Comparison of ENCODE assay signal across 9 cellular contexts in the genomic region with DNA sequence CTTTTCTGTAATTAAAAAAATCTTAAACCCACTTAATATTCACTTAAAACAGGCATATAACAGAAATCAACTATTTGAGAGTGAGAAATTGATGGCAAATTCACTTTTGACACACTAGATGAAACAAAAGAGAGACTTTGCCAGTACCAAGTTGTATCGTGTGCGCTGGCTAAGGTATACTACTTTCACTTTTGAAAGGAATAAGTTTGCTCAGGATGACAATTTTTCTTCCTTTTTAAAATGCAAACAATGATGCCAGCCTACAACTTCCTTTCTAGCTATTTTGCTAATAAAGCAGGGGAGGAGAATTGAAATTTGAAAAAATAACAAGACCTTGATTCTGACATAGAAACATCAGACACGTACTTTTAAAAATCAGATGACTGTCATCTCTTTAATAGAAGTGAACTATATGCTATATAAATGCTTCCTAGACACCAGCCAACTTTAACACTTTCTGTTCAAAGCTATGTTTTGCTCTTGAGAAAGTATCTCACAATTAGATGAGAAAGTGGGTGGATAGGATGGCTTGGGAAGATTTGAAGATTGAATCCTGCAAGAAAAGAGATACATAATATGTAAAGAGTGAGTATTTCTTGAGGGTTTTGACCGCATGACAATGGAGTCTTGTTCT. TPM values are rescaled to one million over a fixed set of nuclear protein-coding genes. Genes with fewer than 3 reads are reported as not detected.
DNase-seq lines count a peak whose midpoint lies in the region; ATAC-seq, FAIRE-seq and TF ChIP-seq lines count a peak whose summit lies in the region.
"Had no signal": no experiment of that assay in that cellular context is flagged by ENCODE, and none has a peak within 500 bp of the region (broad histone marks: within the 10 kb centered on the region; RNA-seq: fewer than 3 reads in every experiment).

No MANE protein-coding gene starts in this region.

- no peak for FAIRE-seq in GM12878 (lab: Jason Lieb, UNC)
- FAIRE-seq in HTR-8/SVneo (lab: Jason Lieb, UNC) = no peak

- DNase-seq in heart right ventricle = no peak
- DNase-seq in Right ventricle myocardium inferior (ENCODE audit: missing footprints) = no peak
- DNase-seq in GM12878 (ENCODE audit: low read depth, low spot score) = no peak
- DNase-seq in aorta = no peak
- no peak for DNase-seq in HTR-8/SVneo (ENCODE audit: insufficient read length, low spot score)
- DNase-seq in germinal center (ENCODE audit: low spot score) = no peak
- DNase-seq: NCI-H1436 had no signal

- in situ Hi-C loops in GM12878 (cut with MboI) = no loop called here

- SMC1A ChIA-PET in GM12878 (lab: Charles Lee; ENCODE audit: uncharacterized antibody, unreplicated experiment) = interaction anchor here (1.3 kb wide), 1 partner anchor 14 kb away, joined by 4 read pairs; no protein-coding TSS in a partner anchor

- intact Hi-C loops in heart right ventricle (cut with DNase I) (no loop called here), Right ventricle myocardium inferior (cut with DNase I) (no loop called here), GM12878 (cut with micrococcal nuclease; ENCODE audit: unreplicated experiment) (no loop called here), aorta (cut with DNase I) (loop anchor here in 1 of 2 donors (5.0 kb wide), 1 partner anchor 55 kb away; no protein-coding TSS in a partner anchor)

- TF ChIP-seq CTCF in heart right ventricle (IDR thresholded peaks at IDR 0.05) (no peak), GM12878 (IDR thresholded peaks at IDR 0.05 in 2 of 3, conservative IDR thresholded peaks at IDR 0.05 in 1 of 3; ENCODE audit: control insufficient read depth in 2 of 3, extremely low read depth in 1 of 3, insufficient read depth in 1 of 3, low read depth in 3 of 3, low read length in 3 of 3) (no peak)

- H3K4me2 ChIP-seq in GM12878 (ENCODE audit: control insufficient read depth, insufficient read depth) = peak overlapping the region; percentile 54; the same call in 1 of the 2 replicates

- no peak for TF ChIP-seq RAD21 in GM12878 (IDR thresholded peaks at IDR 0.05; ENCODE audit: insufficient read depth, low read depth, low read length)

- no peak overlapping the region for H3K9ac ChIP-seq in GM12878 (ENCODE audit: control insufficient read depth, insufficient read depth, low read length)
- H3K9ac ChIP-seq in mucosa of rectum (ENCODE audit: low read depth in 1 of 2, low read length in 2 of 2) = peak overlapping the region in 1 of 2 donors; percentile 25

- RAD21 ChIA-PET in GM12878 (lab: Charles Lee; ENCODE audit: unreplicated experiment) = interaction anchor here (0.9 kb wide), 1 partner anchor 8 kb away, joined by 3 read pairs; no protein-coding TSS in a partner anchor

- no peaks in the 10 kb centered on the region for H4K20me1 ChIP-seq in GM12878 (ENCODE audit: control insufficient read depth, insufficient read depth)

- CTCF ChIA-PET in GM12878 (lab: Yijun Ruan, JAX) = interaction anchor here (1.0 kb wide), 1 partner anchor 31 kb away, joined by 3 read pairs; no protein-coding TSS in a partner anchor

- no peak for ATAC-seq in heart right ventricle
- no peak for ATAC-seq in Right ventricle myocardium inferior
- ATAC-seq in GM12878 = no peak
- ATAC-seq in aorta (ENCODE audit: low FRiP score) = no peak
- ATAC-seq in HG03457 (IDR thresholded peaks at IDR 0.05; ENCODE audit: unreplicated experiment) = no peak

- H3K4me3 ChIP-seq in heart right ventricle (peak overlapping the region in 8 of 10 donors; percentile 9 to 44 (median 36)), GM12878 (peak overlapping the region; percentile 21; the same call in 1 of the 2 replicates), mucosa of rectum (ENCODE audit: low read length in 2 of 2) (peak overlapping the region; percentile 39 to 45), aorta (ENCODE audit: low read length in 2 of 2) (peak overlapping the region; percentile 60 to 98)

- no peak overlapping the region for H2AFZ ChIP-seq in GM12878 (ENCODE audit: control insufficient read depth, low read depth, low read length)

- H3K9me3 ChIP-seq in heart right ventricle (no peaks in the 10 kb centered on the region), GM12878 (replicated peaks; ENCODE audit: control insufficient read depth, insufficient read depth, low read length) (no peaks in the 10 kb centered on the region), mucosa of rectum (ENCODE audit: control insufficient read depth in 2 of 2, low read length in 2 of 2) (no peaks in the 10 kb centered on the region), aorta (ENCODE audit: control insufficient read depth, low read length) (no peaks in the 10 kb centered on the region)

- H3K27me3 ChIP-seq in heart right ventricle = peaks cover 0 to 3% (median 0%) of the 10 kb centered on the region in 7 donors
- peaks cover 0 to 3% of the 10 kb centered on the region in 2 experiments; a peak in 1 of 4 replicates for H3K27me3 ChIP-seq in GM12878 (replicated peaks in 1 of 2; ENCODE audit: control insufficient read depth in 2 of 2, insufficient read depth in 2 of 2, low read length in 1 of 2)
- no peaks in the 10 kb centered on the region for H3K27me3 ChIP-seq in mucosa of rectum (ENCODE audit: control insufficient read depth in 2 of 2, insufficient read depth in 2 of 2, low read length in 2 of 2)
- H3K27me3 ChIP-seq in aorta (ENCODE audit: control insufficient read depth in 1 of 2, insufficient read depth in 2 of 2, low read length in 1 of 2) = no peaks in the 10 kb centered on the region

- H3K27ac ChIP-seq in heart right ventricle (peak overlapping the region in 8 of 10 donors; percentile 22 to 76 (median 68)), GM12878 (ENCODE audit: control insufficient read depth, insufficient read depth) (no peak overlapping the region), mucosa of rectum (ENCODE audit: low read depth in 2 of 2, low read length in 2 of 2) (peak overlapping the region in 1 of 2 donors; percentile 5), aorta (ENCODE audit: low read depth in 1 of 2, low read length in 2 of 2) (peak overlapping the region; percentile 97 to 99)

- H3K79me2 ChIP-seq in GM12878 (ENCODE audit: control insufficient read depth, insufficient read depth, low read length) = no peaks in the 10 kb centered on the region

- no peak for TF ChIP-seq EP300 in GM12878 (IDR thresholded peaks at IDR 0.05; ENCODE audit: borderline replicate concordance in 1 of 2, control insufficient read depth in 1 of 2, low read depth in 2 of 2, low read length in 2 of 2)

- no peaks in the 10 kb centered on the region for H3K36me3 ChIP-seq in heart right ventricle
- H3K36me3 ChIP-seq in GM12878 (ENCODE audit: control insufficient read depth in 2 of 2, insufficient read depth in 2 of 2, low read length in 1 of 2) = no peaks in the 10 kb centered on the region
- H3K36me3 ChIP-seq in mucosa of rectum (ENCODE audit: control insufficient read depth in 2 of 2, insufficient read depth in 2 of 2, low read length in 2 of 2) = no peaks in the 10 kb centered on the region
- H3K36me3 ChIP-seq in aorta (ENCODE audit: control insufficient read depth in 1 of 2, insufficient read depth in 2 of 2, low read length in 1 of 2) = no peaks in the 10 kb centered on the region

- H3K4me1 ChIP-seq in heart right ventricle (peaks cover 0 to 13% (median 0%) of the 10 kb centered on the region in 9 donors), GM12878 (ENCODE audit: control insufficient read depth, insufficient read depth, low read length) (no peaks in the 10 kb centered on the region), mucosa of rectum (ENCODE audit: control insufficient read depth in 2 of 2, insufficient read depth in 2 of 2, low read length in 2 of 2) (peaks cover 0 to 2% of the 10 kb centered on the region in 2 donors), aorta (ENCODE audit: control insufficient read depth in 1 of 2, insufficient read depth in 2 of 2, low read length in 2 of 2) (peaks cover 1 to 16% of the 10 kb centered on the region in 2 donors)

- BruUV-seq in GM12878 (replicated peaks; lab: Mats Ljungman, UMichigan) = no TSS peak

- WGBS in heart right ventricle, 2 donors = 47 to 51% methylated on average over 4 of the region's 4 CpGs
- 13% methylated on average over 4 of the region's 4 CpGs for WGBS in GM12878 (ENCODE audit: insufficient coverage, insufficient replicate concordance, low lambda C conversion rate, missing lambda C conversion rate)
- WGBS in aorta, 2 donors = 10 to 11% methylated on average over 4 of the region's 4 CpGs

- no peak for TF ChIP-seq POLR2A in GM12878 (IDR thresholded peaks at IDR 0.05; ENCODE audit: low read depth, low read length)

- POLR2A ChIA-PET in GM12878 (lab: Charles Lee) = no interaction called here

TF ChIP-seq in GM12878, 131 proteins besides CTCF, POLR2A, EP300 and RAD21 (continues in another document):
- TF ChIP-seq BHLHE40 (IDR thresholded peaks at IDR 0.05; ENCODE audit: borderline replicate concordance in 1 of 2, low read depth in 2 of 2, low read length in 1 of 2) = no peak

RNA-seq across cellular contexts. Expression of gene BLID, which starts 41.6 kb away (rescaled TPM):
- under 1 TPM in 1 of 10 donors, not detected in 9; 0.70 TPM for total RNA-seq in heart right ventricle
- polyA plus RNA-seq in heart right ventricle = not detected
- total RNA-seq in Right ventricle myocardium inferior = not detected
- total RNA-seq in GM12878 (2013; cell fraction: nucleolus; rRNA removed) = not detected in 2 replicates
- not detected in 2 replicates for total RNA-seq in GM12878 (2014; rRNA removed)
- total RNA-seq in GM12878 (2014; rRNA removed; fragmentation: Illumina TruSeq; extraction: Trizol) = not detected in 2 replicates
- total RNA-seq in GM12878 (2021) = not detected in 2 replicates
- not detected for polyA plus RNA-seq in GM12878 (2011; ENCODE audit: low read depth)
- polyA plus RNA-seq in GM12878 (2011; rRNA removed) = not detected in 2 replicates
- polyA plus RNA-seq in GM12878 (2011; cell fraction: cytosol; rRNA removed) = not detected in 2 replicates
- polyA plus RNA-seq in GM12878 (2011; cell fraction: nucleus; rRNA removed) = not detected in 2 replicates
- not detected in 2 replicates for polyA plus RNA-seq in GM12878 (2012)
- not detected in 2 replicates for polyA plus RNA-seq in GM12878 (2014; fragmentation: Illumina TruSeq; extraction: Trizol)
- polyA plus RNA-seq in GM12878 (2014; fragmentation: Nextera tagmentation; extraction: Ambion mirVana) = not detected
- not detected in 2 replicates for polyA plus RNA-seq in GM12878 (2014; rRNA removed)
- polyA plus RNA-seq in GM12878 (2016; fragmentation: Nextera tagmentation; extraction: Ambion mirVana) = not detected
- not detected in 2 replicates for polyA minus RNA-seq in GM12878 (2011; rRNA and poly(A)+ RNA removed)
- polyA minus RNA-seq in GM12878 (2011; cell fraction: cytosol; rRNA and poly(A)+ RNA removed) = not detected in 2 replicates
- not detected in 2 replicates for polyA minus RNA-seq in GM12878 (2011; cell fraction: nucleus; rRNA and poly(A)+ RNA removed)
- 10 to 100 TPM in 1 of 2 donors, 1 to 10 TPM in 1; 9.7 to 19.0 TPM for total RNA-seq in aorta
- polyA plus RNA-seq in aorta = under 1 TPM in 1 of 2 donors, not detected in 1; 0.43 TPM

Comparison
In these comparisons a context has a peak if more than half of its experiments do, and no peak if none do; other contexts are left out.
1. H3K4me3 ChIP-seq: peak in every context shown above with its lines; median percentile 79 in aorta; 42 in mucosa of rectum; 36 in heart right ventricle; 21 in GM12878.
2. RNA of gene BLID, which starts 41.6 kb away (total RNA-seq): 9.7 to 19.0 TPM in aorta; 0.70 TPM in heart right ventricle, not detected in Right ventricle myocardium inferior (single experiment) and not detected in GM12878; every median in the first group is over 4 times any median in the second.